In the genomic region with DNA sequence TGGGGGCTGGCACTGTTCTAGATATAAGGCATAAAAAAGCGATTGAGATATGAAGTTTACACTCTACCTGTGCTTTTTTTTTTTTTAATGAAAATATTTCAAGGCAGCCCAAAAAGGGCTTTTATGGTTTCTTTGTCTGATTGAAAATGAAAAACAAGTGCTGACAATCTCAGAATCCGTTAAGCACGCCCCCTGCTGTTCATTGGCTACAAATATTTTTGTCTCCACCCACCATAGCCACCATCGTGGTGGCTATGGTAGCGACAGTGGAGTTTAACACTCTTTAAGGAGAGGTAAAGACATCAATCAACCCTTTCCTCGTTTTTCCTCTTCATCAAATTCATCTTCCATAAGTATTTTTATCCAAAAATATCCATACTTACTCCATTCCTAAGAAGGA, we compare ENCODE assay signal across 16 cellular contexts.
A peak's percentile ranks its signal among the peaks of the same experiment; 100 is the strongest.
DNase-seq lines count a peak whose midpoint lies in the region; ATAC-seq and TF ChIP-seq lines count a peak whose summit lies in the region.
"Had no signal": no experiment of that assay in that cellular context is flagged by ENCODE, and none has a peak within 500 bp of the region (broad histone marks: within the 10 kb centered on the region; RNA-seq: fewer than 3 reads in every experiment).

No MANE protein-coding gene starts in this region.

- no peaks in the 10 kb centered on the region for H3K79me2 ChIP-seq in OCI-LY7 (ENCODE audit: insufficient read depth, low read depth, low read length)
- H3K79me2 ChIP-seq: parathyroid adenoma had no signal

- no peaks in the 10 kb centered on the region for H3K36me3 ChIP-seq in OCI-LY7 (ENCODE audit: insufficient read depth, low read length)
- H3K36me3 ChIP-seq: ascending aorta had no signal

- H4K20me1 ChIP-seq in OCI-LY7 (ENCODE audit: insufficient read depth, low read length) = no peaks in the 10 kb centered on the region

- no peak overlapping the region for H3K27ac ChIP-seq in OCI-LY7 (ENCODE audit: low read depth, low read length, poor library complexity, severe bottlenecking)
- H3K27ac ChIP-seq: ascending aorta, parathyroid adenoma had no signal

- intact Hi-C loops in OCI-LY7 (cut with micrococcal nuclease; ENCODE audit: unreplicated experiment) = no loop called here

- CTCF ChIA-PET in OCI-LY7 (lab: Charles Lee; ENCODE audit: unreplicated experiment) = no interaction called here

- H3K4me2 ChIP-seq in OCI-LY7 (ENCODE audit: low read length) = no peak overlapping the region

- DNase-seq in AG09309 (ENCODE audit: low read depth) = no peak
- peak; percentile 10 for DNase-seq in OCI-LY7 (ENCODE audit: low spot score)
- no peak for DNase-seq in epithelial cell of proximal tubule (ENCODE audit: low read depth)
- no peak for DNase-seq in T-helper 1 cell
- DNase-seq: activated CD4-positive, alpha-beta T cell treated with anti-CD3 and anti-CD28 coated beads for 1 hour; CD4-positive, alpha-beta T cell; hypothalamus; mesenchymal stem cell; SIG-M5; stimulated activated CD4-positive, alpha-beta T cell treated with anti-CD3 and anti-CD28 coated beads, Interleukin-2, amount 100 ng/mL, for 48 hours had no signal

- no peaks in the 10 kb centered on the region for H3K9me3 ChIP-seq in OCI-LY7 (ENCODE audit: low read length)
- H3K9me3 ChIP-seq: ascending aorta had no signal

- no peaks in the 10 kb centered on the region for H3K4me1 ChIP-seq in OCI-LY7 (ENCODE audit: insufficient read depth, low read length, poor library complexity, severe bottlenecking)
- H3K4me1 ChIP-seq: ascending aorta, parathyroid adenoma had no signal

- peak; percentile 15 for TF ChIP-seq CTCF in AG09309 (IDR thresholded peaks at IDR 0.05; ENCODE audit: control insufficient read depth, insufficient read depth, low read depth, low read length, missing control alignments)
- peak; percentile 40; the same call in 2 of the 3 replicates for TF ChIP-seq CTCF in GM12872 (IDR thresholded peaks at IDR 0.05; ENCODE audit: insufficient read depth, low read depth, low read length)
- TF ChIP-seq CTCF in OCI-LY7 (conservative IDR thresholded peaks at IDR 0.05; ENCODE audit: low read length) = peak; percentile 70; the same call in 1 of the 2 replicates
- TF ChIP-seq CTCF in epithelial cell of proximal tubule (conservative IDR thresholded peaks at IDR 0.05; ENCODE audit: low read depth, low read length) = peak; percentile 52

- POLR2A ChIA-PET in OCI-LY7 (lab: Charles Lee) = interaction anchor here (0.6 kb wide), 2 partner anchors 18 to 701 kb away, joined by 3 to 4 read pairs; no protein-coding TSS in a partner anchor

- no TSS peak for BruUV-seq in OCI-LY7 (replicated peaks; lab: Mats Ljungman, UMichigan)

- no peak overlapping the region for H2AFZ ChIP-seq in OCI-LY7 (ENCODE audit: low read length)
- H2AFZ ChIP-seq: parathyroid adenoma had no signal

- ATAC-seq in GM21515 (IDR thresholded peaks at IDR 0.05; ENCODE audit: unreplicated experiment) = no peak
- ATAC-seq in HG02798 (IDR thresholded peaks at IDR 0.05; ENCODE audit: poor library complexity, unreplicated experiment) = no peak
- no peak for ATAC-seq in GM21529 (IDR thresholded peaks at IDR 0.05; ENCODE audit: unreplicated experiment)

- H3K4me3 ChIP-seq in AG09309 (ENCODE audit: control insufficient read depth, low read depth, low read length) (no peak overlapping the region), OCI-LY7 (ENCODE audit: low read depth, low read length, poor library complexity, severe bottlenecking) (no peak overlapping the region), epithelial cell of proximal tubule (ENCODE audit: low read depth, low read length) (no peak overlapping the region)
- H3K4me3 ChIP-seq: ascending aorta had no signal

- no peaks in the 10 kb centered on the region for H3K9me2 ChIP-seq in OCI-LY7 (ENCODE audit: insufficient read depth, low read length)

Comparison
In these comparisons a context has a peak if more than half of its experiments do, and no peak if none do; other contexts are left out.
1. CTCF ChIP-seq: peak in every context shown above with its lines; median percentile 70 in OCI-LY7; 52 in epithelial cell of proximal tubule; 40 in GM12872; 15 in AG09309.